1 cellular context compared by ENCODE assay signal in genomic region chr15:101152914-101153313, GRCh38.
TF ChIP-seq lines count a peak whose summit lies in the region.

No MANE protein-coding gene starts in this region.

TF ChIP-seq in H1, 55 proteins besides CTCF, POLR2A, EP300 and RAD21:
- TF ChIP-seq GABPA (IDR thresholded peaks at IDR 0.05; ENCODE audit: borderline replicate concordance, insufficient read depth, low read length) (0 out of 2 replicates have a peak, but pooled peaks have one; percentile 32), YY1 (IDR thresholded peaks at IDR 0.05; ENCODE audit: low read depth, low read length) (no peak), E2F6 (IDR thresholded peaks at IDR 0.05) (no peak)
